28 cellular contexts compared by ENCODE assay signal in the genomic region with DNA sequence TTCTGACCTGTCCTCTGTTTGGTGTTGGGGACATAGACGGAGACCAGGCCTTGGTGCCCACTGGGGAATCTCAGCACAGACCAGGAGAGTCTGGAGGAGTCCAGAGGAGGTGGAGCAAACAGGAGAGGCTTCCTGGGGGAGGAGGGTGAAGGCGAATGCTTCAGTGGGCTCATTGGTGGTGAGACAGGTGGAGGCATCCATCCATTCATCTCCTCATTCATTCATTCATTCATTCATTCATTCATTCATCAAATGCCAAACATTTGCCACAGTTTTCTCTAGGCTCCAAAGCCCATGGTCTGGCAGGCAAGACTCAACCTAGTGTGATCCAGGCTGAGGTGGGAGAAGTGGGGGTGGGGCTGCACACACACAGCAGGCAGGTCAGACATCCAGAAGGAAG. TPM values are rescaled to one million over a fixed set of nuclear protein-coding genes. Genes with fewer than 3 reads are reported as not detected.
"Had no signal": no experiment of that assay in that cellular context is flagged by ENCODE, and none has a peak within 500 bp of the region (broad histone marks: within the 10 kb centered on the region; RNA-seq: fewer than 3 reads in every experiment).

No MANE protein-coding gene starts in this region.

- H3K4me3 ChIP-seq: colonic mucosa, esophagus squamous epithelium, gastrocnemius medialis, heart right ventricle, left lung, lower lobe of right lung, mucosa of descending colon had no signal

- H3K9me3 ChIP-seq: colonic mucosa, esophagus squamous epithelium, gastrocnemius medialis, left lung, lower lobe of right lung, mucosa of descending colon had no signal

- DNase-seq: colonic mucosa; cortex of kidney; effector CD8-positive, alpha-beta T cell; effector memory CD8-positive, alpha-beta T cell; endodermal cell; erythroblast; esophagus squamous epithelium; foreskin fibroblast; foreskin melanocyte; gastrocnemius medialis; head of caudate nucleus; heart right ventricle; hippocampal formation; left cardiac atrium; left ventricle myocardium superior; lower lobe of right lung; mesenchymal stem cell; mucosa of descending colon; naive B cell had no signal

- H3K27ac ChIP-seq: colonic mucosa, epithelial cell of prostate, esophagus squamous epithelium, gastrocnemius medialis, heart right ventricle, left lung, lower lobe of right lung had no signal

- FAIRE-seq: endometrium, islet of Langerhans, keratinocyte had no signal

- H3K36me3 ChIP-seq: colonic mucosa, esophagus squamous epithelium, gastrocnemius medialis, heart right ventricle, left lung, lower lobe of right lung had no signal

- H3K4me1 ChIP-seq: colonic mucosa, esophagus squamous epithelium, gastrocnemius medialis, heart right ventricle, left lung, lower lobe of right lung had no signal

- H3K36me3 Mint-ChIP-seq: mesothelial cell of epicardium, naive B cell had no signal

- H3K4me3 Mint-ChIP-seq: dendritic cell treated with granulocyte-macrophage colony-stimulating factor and Interleukin-4, amounts not matched to agents 40 ng/mL and 50 ng/mL, for 4 days; effector memory CD8-positive, alpha-beta T cell; endodermal cell; mesothelial cell of epicardium had no signal

- H3K27ac Mint-ChIP-seq: dendritic cell treated with granulocyte-macrophage colony-stimulating factor and Interleukin-4, amounts not matched to agents 40 ng/mL and 50 ng/mL, for 4 days; effector memory CD8-positive, alpha-beta T cell; endodermal cell; mesothelial cell of epicardium had no signal

- H3K9me3 Mint-ChIP-seq: dendritic cell treated with granulocyte-macrophage colony-stimulating factor and Interleukin-4, amounts not matched to agents 40 ng/mL and 50 ng/mL, for 4 days; effector memory CD8-positive, alpha-beta T cell; endodermal cell; mesothelial cell of epicardium; naive B cell had no signal

- ATAC-seq: effector memory CD8-positive, alpha-beta T cell; esophagus mucosa; gastrocnemius medialis; heart right ventricle; left cardiac atrium; left lung; left ventricle myocardium superior; lower lobe of right lung; mucosa of descending colon had no signal

- H3K27me3 ChIP-seq: colonic mucosa had no signal

RNA-seq across cellular contexts. Expression of gene LINGO1, which starts 7.9 kb away (rescaled TPM):
- total RNA-seq: myocyte had no signal
- polyA plus RNA-seq: keratinocyte had no signal
